In the genomic region with DNA sequence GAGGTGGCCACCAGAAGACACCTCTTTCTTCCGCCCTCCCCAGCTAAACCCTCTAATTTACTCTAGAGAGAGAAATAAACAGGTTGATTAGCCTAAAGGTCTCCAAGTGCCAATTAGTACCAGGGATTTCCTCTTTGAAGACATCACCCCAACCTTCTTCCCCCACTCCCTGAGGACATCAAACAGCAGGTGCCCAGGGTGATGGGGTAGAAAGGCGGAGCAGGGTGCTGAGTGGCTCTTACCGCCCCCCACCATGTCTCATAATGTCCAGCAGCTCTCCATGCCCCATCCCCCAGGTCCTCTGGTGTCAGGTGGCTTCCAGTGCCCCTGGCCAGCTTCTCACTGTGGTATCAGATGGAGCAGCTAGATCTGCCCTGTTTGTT, we compare ENCODE assay signal across 29 cellular contexts. TPM values are rescaled to one million over a fixed set of nuclear protein-coding genes. Genes with fewer than 3 reads are reported as not detected.
DNase-seq lines count a peak whose midpoint lies in the region; ATAC-seq, FAIRE-seq and TF ChIP-seq lines count a peak whose summit lies in the region.
"Had no signal": no experiment of that assay in that cellular context is flagged by ENCODE, and none has a peak within 500 bp of the region (broad histone marks: within the 10 kb centered on the region; RNA-seq: fewer than 3 reads in every experiment).

No MANE protein-coding gene starts in this region.

- POLR2A ChIA-PET in H1 (lab: Charles Lee; ENCODE audit: partially characterized antibody): no interaction called here

- no peaks in the 10 kb centered on the region for H4K20me1 ChIP-seq in H1 (replicated peaks in 1 of 2; ENCODE audit: control insufficient read depth in 1 of 2, insufficient read depth in 2 of 2, low read length in 2 of 2)

- H2BK120ac ChIP-seq in H1 (replicated peaks; ENCODE audit: low read depth, low read length): no peak overlapping the region

- no peak overlapping the region for H4K91ac ChIP-seq in H1 (replicated peaks; ENCODE audit: insufficient read length, low read length)

- H3K56ac ChIP-seq in H1 (replicated peaks; ENCODE audit: insufficient read length, low read depth, low read length): no peak overlapping the region

- DNase-seq in activated T-cell treated with anti-CD3 and anti-CD28 coated beads, Interleukin-2, amount 50 U/mL, for 24 hours: peak; percentile 11
- DNase-seq in activated T-cell treated with anti-CD3 and anti-CD28 coated beads, Interleukin-2, amount 50 U/mL, for 4 hours: no peak
- DNase-seq in NCI-H1417 treated with DMSO at 0.1 percent for 48 hours (lab: John Stamatoyannopoulos, UW): peak; percentile 1
- DNase-seq in H1 (ENCODE audit: low read depth in 1 of 2, low spot score in 2 of 2): no peak
- DNase-seq in spleen: peak; percentile 43
- no peak for DNase-seq in H54 (ENCODE audit: insufficient read length, low spot score)
- DNase-seq in amygdala (lab: John Stamatoyannopoulos, UW): no peak
- DNase-seq: ACHN; activated CD4-positive, alpha-beta T cell treated with anti-CD3 and anti-CD28 coated beads for 36 hours; effector memory CD8-positive, alpha-beta T cell; EL; esophagus squamous epithelium; GOT3; mesenchymal stem cell; NCI-H2171; NCI-H526 treated with DMSO at 0.1 percent for 48 hours; OCI-M1; SHP77 treated with DMSO at 0.1 percent for 48 hours; stimulated activated CD4-positive, alpha-beta T cell treated with anti-CD3 and anti-CD28 coated beads, Interleukin-15, amount 100 ng/mL, for 24 hours had no signal

- H2AFZ ChIP-seq in H1 (ENCODE audit: low read length): no peak overlapping the region

- no peaks in the 10 kb centered on the region for H3K9me3 Mint-ChIP-seq in activated T-cell treated with anti-CD3 and anti-CD28 coated beads, Interleukin-2, amount 50 U/mL, for 24 hours
- H3K9me3 Mint-ChIP-seq in activated T-cell treated with anti-CD3 and anti-CD28 coated beads, Interleukin-2, amount 50 U/mL, for 4 hours: no peaks in the 10 kb centered on the region
- no peaks in the 10 kb centered on the region for H3K9me3 Mint-ChIP-seq in stimulated activated memory B cell treated with anti-CD40 and anti-IgM and Interleukin-4, amounts not matched to agents 10 μg/mL and 1 μg/mL and 100 μg/mL, for 72 hours
- H3K9me3 Mint-ChIP-seq: activated T-helper 2 cell treated with anti-CD3 and anti-CD28 coated beads, Interferon-gamma antibody, Interleukin-2, Interleukin-4, amounts not matched to agents 10 μg/mL and 5 μg/mL and 100 μg/mL, durations not matched to agents 14 hours and 24 hours and 36 hours; brain; effector memory CD8-positive, alpha-beta T cell had no signal

- no peak for TF ChIP-seq EP300 in H1 (IDR thresholded peaks at IDR 0.05; ENCODE audit: borderline replicate concordance in 1 of 2, low read depth in 2 of 2, low read length in 2 of 2)

- TF ChIP-seq POLR2A in H1 (IDR thresholded peaks at IDR 0.05; ENCODE audit: control extremely low read depth in 1 of 2, low read depth in 2 of 2, low read length in 2 of 2): no peak
- TF ChIP-seq POLR2A in spleen (IDR thresholded peaks at IDR 0.05): no peak
- TF ChIP-seq POLR2A in H54 (IDR thresholded peaks at IDR 0.05; ENCODE audit: low read depth, low read length): no peak

- H2AK5ac ChIP-seq in H1 (ENCODE audit: low read depth, low read length): 0 out of 2 replicates have a peak overlapping the region, but pooled peaks have one; percentile 39

- no peak overlapping the region for H3K18ac ChIP-seq in H1 (ENCODE audit: extremely low read depth, low read length)

- peaks cover 4% of the 10 kb centered on the region; the same call in 1 of the 2 replicates for H3K23me2 ChIP-seq in H1 (ENCODE audit: low read depth, low read length)

- H3K4me3 ChIP-seq in H1 (ENCODE audit: extremely low read depth in 1 of 4, insufficient read depth in 2 of 4, low read depth in 3 of 4, low read length in 4 of 4) (no peak overlapping the region), spleen (no peak overlapping the region)
- H3K4me3 ChIP-seq: esophagus squamous epithelium, pancreas, right lobe of liver had no signal

- no peak overlapping the region for H3K4ac ChIP-seq in H1 (replicated peaks; ENCODE audit: insufficient read length, low read depth, low read length)

- H3K4me3 Mint-ChIP-seq in activated T-cell treated with anti-CD3 and anti-CD28 coated beads, Interleukin-2, amount 50 U/mL, for 24 hours: no peak overlapping the region
- no peak overlapping the region for H3K4me3 Mint-ChIP-seq in activated T-cell treated with anti-CD3 and anti-CD28 coated beads, Interleukin-2, amount 50 U/mL, for 4 hours
- no peak overlapping the region for H3K4me3 Mint-ChIP-seq in stimulated activated memory B cell treated with anti-CD40 and anti-IgM and Interleukin-4, amounts not matched to agents 10 μg/mL and 1 μg/mL and 100 μg/mL, for 72 hours
- H3K4me3 Mint-ChIP-seq: activated CD4-positive, alpha-beta T cell treated with anti-CD3 and anti-CD28 coated beads for 36 hours; activated naive CD8-positive, alpha-beta T cell; brain; effector memory CD8-positive, alpha-beta T cell had no signal

- H2BK15ac ChIP-seq in H1 (ENCODE audit: low read length): no peak overlapping the region

- FAIRE-seq in H1 (lab: Jason Lieb, UNC) (no peak), H54 (lab: Jason Lieb, UNC) (no peak)
- FAIRE-seq: colon, D721Med, keratinocyte, pancreas had no signal

- no peak overlapping the region for H2BK20ac ChIP-seq in H1 (ENCODE audit: low read length)

- no peak for ATAC-seq in activated T-cell treated with anti-CD3 and anti-CD28 coated beads, Interleukin-2, amount 50 U/mL, for 4 hours
- ATAC-seq in stimulated activated memory B cell treated with anti-CD40 and anti-IgM and Interleukin-4, amounts not matched to agents 10 μg/mL and 1 μg/mL and 100 μg/mL, for 72 hours: no peak
- ATAC-seq: activated CD4-positive, alpha-beta T cell treated with anti-CD3 and anti-CD28 coated beads for 36 hours; effector memory CD8-positive, alpha-beta T cell; pancreas; right lobe of liver had no signal

- no peak for TF ChIP-seq CTCF in H1 (IDR thresholded peaks at IDR 0.05; ENCODE audit: control extremely low read depth in 1 of 3, insufficient read depth in 1 of 3, low read depth in 1 of 3, low read length in 3 of 3)
- TF ChIP-seq CTCF in spleen (IDR thresholded peaks at IDR 0.05 in 8 of 11, conservative IDR thresholded peaks at IDR 0.05 in 3 of 11): no peak

- CTCF ChIA-PET in H1 (lab: Charles Lee; ENCODE audit: partially characterized antibody): interaction anchor here (0.8 to 1.6 kb wide), 6 partner anchors 18 to 602 kb away, joined by 3 to 4 read pairs (median 3); no protein-coding TSS in a partner anchor

- H3K27ac Mint-ChIP-seq in activated T-cell treated with anti-CD3 and anti-CD28 coated beads, Interleukin-2, amount 50 U/mL, for 24 hours: no peak overlapping the region
- H3K27ac Mint-ChIP-seq in stimulated activated memory B cell treated with anti-CD40 and anti-IgM and Interleukin-4, amounts not matched to agents 10 μg/mL and 1 μg/mL and 100 μg/mL, for 72 hours: no peak overlapping the region
- H3K27ac Mint-ChIP-seq: activated CD4-positive, alpha-beta T cell treated with anti-CD3 and anti-CD28 coated beads for 36 hours; activated naive CD8-positive, alpha-beta T cell; activated T-helper 2 cell treated with anti-CD3 and anti-CD28 coated beads, Interferon-gamma antibody, Interleukin-2, Interleukin-4, amounts not matched to agents 10 μg/mL and 5 μg/mL and 100 μg/mL, durations not matched to agents 14 hours and 24 hours and 36 hours; effector memory CD8-positive, alpha-beta T cell had no signal

- no peak overlapping the region for H3K14ac ChIP-seq in H1 (ENCODE audit: insufficient read length)

- no peak overlapping the region for H3K23ac ChIP-seq in H1 (ENCODE audit: insufficient read length)

- H3K36me3 Mint-ChIP-seq in activated T-cell treated with anti-CD3 and anti-CD28 coated beads, Interleukin-2, amount 50 U/mL, for 24 hours (ENCODE audit: low read depth): no peaks in the 10 kb centered on the region
- no peaks in the 10 kb centered on the region for H3K36me3 Mint-ChIP-seq in activated T-cell treated with anti-CD3 and anti-CD28 coated beads, Interleukin-2, amount 50 U/mL, for 4 hours (ENCODE audit: insufficient read depth)
- no peaks in the 10 kb centered on the region for H3K36me3 Mint-ChIP-seq in stimulated activated memory B cell treated with anti-CD40 and anti-IgM and Interleukin-4, amounts not matched to agents 10 μg/mL and 1 μg/mL and 100 μg/mL, for 72 hours
- H3K36me3 Mint-ChIP-seq: activated naive CD8-positive, alpha-beta T cell; brain had no signal

- no peak overlapping the region for H3K4me2 ChIP-seq in H1 (ENCODE audit: insufficient read depth in 1 of 2, low read depth in 2 of 2, low read length in 2 of 2)

- no peak for TF ChIP-seq RAD21 in H1 (IDR thresholded peaks at IDR 0.05 in 1 of 2, conservative IDR thresholded peaks at IDR 0.05 in 1 of 2; ENCODE audit: low read depth in 2 of 2, low read length in 2 of 2)

- WGBS in H1 (ENCODE audit: extremely low coverage in 1 of 2, insufficient coverage in 1 of 2, insufficient read length in 1 of 2, insufficient replicate concordance in 2 of 2, low coverage in 1 of 2, low lambda C conversion rate in 2 of 2, missing lambda C conversion rate in 1 of 2), 2 experiments: 89% methylated on average over 3 of the region's 3 CpGs; no CpG with 5 or more reads in 1 of the 2 experiments
- WGBS in spleen, 5 donors: 90 to 100% (median 97%) methylated on average over 3 of the region's 3 CpGs

- H3K27ac ChIP-seq in H1 (ENCODE audit: low read depth, low read length): no peak overlapping the region
- H3K27ac ChIP-seq in spleen: no peak overlapping the region
- H3K27ac ChIP-seq: C4-2B, esophagus squamous epithelium, pancreas, right lobe of liver had no signal

- peaks cover 8% of the 10 kb centered on the region for H3K27me3 Mint-ChIP-seq in activated T-cell treated with anti-CD3 and anti-CD28 coated beads, Interleukin-2, amount 50 U/mL, for 24 hours
- H3K27me3 Mint-ChIP-seq in activated T-cell treated with anti-CD3 and anti-CD28 coated beads, Interleukin-2, amount 50 U/mL, for 4 hours (ENCODE audit: low read depth): no peaks in the 10 kb centered on the region
- no peaks in the 10 kb centered on the region for H3K27me3 Mint-ChIP-seq in stimulated activated memory B cell treated with anti-CD40 and anti-IgM and Interleukin-4, amounts not matched to agents 10 μg/mL and 1 μg/mL and 100 μg/mL, for 72 hours
- H3K27me3 Mint-ChIP-seq: activated CD4-positive, alpha-beta T cell treated with anti-CD3 and anti-CD28 coated beads for 36 hours; activated naive CD8-positive, alpha-beta T cell had no signal

- no peaks in the 10 kb centered on the region for H3K79me1 ChIP-seq in H1 (ENCODE audit: low read depth, low read length)

- no peak overlapping the region for H4K5ac ChIP-seq in H1 (ENCODE audit: insufficient read length, low read depth, low read length)

- H3K36me3 ChIP-seq in H1 (ENCODE audit: control insufficient read depth in 2 of 4, insufficient read depth in 4 of 4, low read length in 3 of 4): no peaks in the 10 kb centered on the region
- no peaks in the 10 kb centered on the region for H3K36me3 ChIP-seq in spleen
- H3K36me3 ChIP-seq: esophagus squamous epithelium, pancreas, right lobe of liver had no signal

- no peaks in the 10 kb centered on the region for H3K9me3 ChIP-seq in H1 (ENCODE audit: insufficient read depth in 2 of 2, low read depth in 1 of 2, low read length in 1 of 2)
- H3K9me3 ChIP-seq in spleen: no peaks in the 10 kb centered on the region
- H3K9me3 ChIP-seq: esophagus squamous epithelium, pancreas, right lobe of liver had no signal

- 0 out of 2 replicates have a peak overlapping the region, but pooled peaks have one; percentile 39 for H2BK12ac ChIP-seq in H1 (ENCODE audit: low read depth, low read length)

- intact Hi-C loops in spleen (cut with DNase I; ENCODE audit: low total_unique reads): no loop called here

- peaks cover 4% of the 10 kb centered on the region for H3K4me1 Mint-ChIP-seq in activated T-cell treated with anti-CD3 and anti-CD28 coated beads, Interleukin-2, amount 50 U/mL, for 24 hours (ENCODE audit: low read depth)
- H3K4me1 Mint-ChIP-seq in activated T-cell treated with anti-CD3 and anti-CD28 coated beads, Interleukin-2, amount 50 U/mL, for 4 hours (ENCODE audit: low read depth): peaks cover 6% of the 10 kb centered on the region
- peaks cover 23% of the 10 kb centered on the region for H3K4me1 Mint-ChIP-seq in stimulated activated memory B cell treated with anti-CD40 and anti-IgM and Interleukin-4, amounts not matched to agents 10 μg/mL and 1 μg/mL and 100 μg/mL, for 72 hours

- H3K79me2 ChIP-seq in H1 (ENCODE audit: control insufficient read depth in 1 of 2, insufficient read depth in 2 of 2, low read length in 2 of 2): no peaks in the 10 kb centered on the region

- H3K9ac ChIP-seq in H1 (replicated peaks in 1 of 4; ENCODE audit: extremely low read depth in 1 of 4, low read depth in 3 of 4, low read length in 3 of 4): no peak overlapping the region

- peaks cover 6 to 23% (median 21%) of the 10 kb centered on the region in 4 experiments for H3K27me3 ChIP-seq in H1 (replicated peaks in 1 of 4; ENCODE audit: control insufficient read depth in 3 of 4, extremely low read depth in 1 of 4, insufficient read depth in 3 of 4, low read length in 3 of 4)
- peaks cover 0 to 15% (median 0%) of the 10 kb centered on the region in 7 donors for H3K27me3 ChIP-seq in spleen (replicated peaks in 1 of 7)
- H3K27me3 ChIP-seq: pancreas, right lobe of liver had no signal

- H3K4me1 ChIP-seq in H1 (replicated peaks in 1 of 4; ENCODE audit: control insufficient read depth in 3 of 4, insufficient read depth in 4 of 4, low read length in 3 of 4) (peaks cover 0 to 4% (median 0%) of the 10 kb centered on the region in 4 experiments; a peak in 3 of 7 replicates), spleen (peaks cover 6 to 23% (median 9%) of the 10 kb centered on the region in 6 donors)

- H4K8ac ChIP-seq in H1 (ENCODE audit: extremely low read depth, insufficient read depth, low read length): no peak overlapping the region

- no peak overlapping the region for H2BK5ac ChIP-seq in H1 (ENCODE audit: low read depth, low read length)

RNA-seq across cellular contexts. Expression of a gene that starts 5.3 kb away (rescaled TPM):
- 1 to 10 TPM in 1 of 3 donors, under 1 TPM in 2; 0.61 to 1.3 (median 0.99) TPM for total RNA-seq in activated T-cell treated with anti-CD3 and anti-CD28 coated beads, Interleukin-2, amount 50 U/mL, for 4 hours
- 9.6 and 9.7 TPM in 2 replicates for total RNA-seq in H1 (2021; fragmentation: NEBNext Ultra II Directional; extraction: Animal tissue kit (Norgen Biotek cat#: 25700))
- polyA plus RNA-seq in H1 (2011; rRNA removed) (6.6 and 6.9 TPM in 2 replicates), spleen (1 to 10 TPM; 2.3 to 5.7 (median 2.8) TPM)
- polyA plus RNA-seq in H1 (2011; cell fraction: cytosol; rRNA removed): 7.7 TPM
- 7.4 TPM for polyA plus RNA-seq in H1 (2011; cell fraction: nucleus; rRNA removed)
- polyA plus RNA-seq in H1 (2012, experiment 1 of 2): 5.7 to 7.8 TPM (median 6.8 TPM) in 4 replicates
- 4.4 TPM for polyA plus RNA-seq in H1 (2012, experiment 2 of 2)
- polyA plus RNA-seq in H1 (2013, experiment 1 of 2): 5.3 TPM
- 5.5 TPM for polyA plus RNA-seq in H1 (2013, experiment 2 of 2)
- 6.4 and 7.5 TPM in 2 replicates for polyA minus RNA-seq in H1 (2011; rRNA and poly(A)+ RNA removed)
- 5.6 TPM for polyA minus RNA-seq in H1 (2011; cell fraction: cytosol; rRNA and poly(A)+ RNA removed)
- 4.3 TPM for polyA minus RNA-seq in H1 (2011; cell fraction: nucleus; rRNA and poly(A)+ RNA removed)
- 10 to 100 TPM in 2 of 7 donors, 1 to 10 TPM in 5; 4.4 to 11.8 (median 7.6) TPM for total RNA-seq in spleen

Comparison
In these comparisons a context has a peak if more than half of its experiments do, and no peak if none do; other contexts are left out.
1. DNase-seq: peak in activated T-cell treated with anti-CD3 and anti-CD28 coated beads, Interleukin-2, amount 50 U/mL, for 24 hours (single experiment), NCI-H1417 treated with DMSO at 0.1 percent for 48 hours (single experiment) and spleen (single experiment); none in activated T-cell treated with anti-CD3 and anti-CD28 coated beads, Interleukin-2, amount 50 U/mL, for 4 hours (single experiment), H1 (0 of 2), H54 (single experiment) and amygdala (0 of 56).